Comparison of ENCODE assay signal across 1 cellular context in genomic region chr11:64000026-64000739, GRCh38.
TF ChIP-seq lines count a peak whose summit lies in the region.

No MANE protein-coding gene starts in this region.

TF ChIP-seq in GM12878, 131 proteins besides CTCF, POLR2A, EP300 and RAD21 (continued from another document):
- no peak for TF ChIP-seq MAX (IDR thresholded peaks at IDR 0.05; ENCODE audit: low read depth, low read length)
- TF ChIP-seq CHD2 (IDR thresholded peaks at IDR 0.05; ENCODE audit: borderline replicate concordance, low read depth, low read length): no peak
- no peak for TF ChIP-seq FOS (IDR thresholded peaks at IDR 0.05; ENCODE audit: borderline replicate concordance, extremely low read depth, insufficient read length)
- no peak for TF ChIP-seq PAX5 (IDR thresholded peaks at IDR 0.05; ENCODE audit: borderline replicate concordance, low read depth, low read length)
- no peak for TF ChIP-seq SMAD1 (IDR thresholded peaks at IDR 0.05; ENCODE audit: low read depth, partially characterized antibody)
- TF ChIP-seq SMC3 (IDR thresholded peaks at IDR 0.05; ENCODE audit: borderline replicate concordance, low read length): peak; percentile 50; the same call in 1 of the 2 replicates
- TF ChIP-seq EGR1 (IDR thresholded peaks at IDR 0.05; ENCODE audit: borderline replicate concordance in 1 of 2, low read depth in 2 of 2, low read length in 2 of 2): 0 out of 3 replicates have a peak, but pooled peaks of 1 of the 2 experiments have one; percentile 2
